Comparison of ENCODE assay signal across 2 cellular contexts in genomic region chr16:70225430-70225829, GRCh38. TPM values are rescaled to one million over a fixed set of nuclear protein-coding genes. Genes with fewer than 3 reads are reported as not detected.
"Had no signal": no experiment of that assay in that cellular context is flagged by ENCODE, and none has a peak within 500 bp of the region (broad histone marks: within the 10 kb centered on the region; RNA-seq: fewer than 3 reads in every experiment).

No MANE protein-coding gene starts in this region.

RNA-seq across cellular contexts. Expression of gene CLEC18C, which starts 51.8 kb away (rescaled TPM):
- total RNA-seq: sigmoid colon, subcutaneous adipose tissue had no signal
